1 cellular context compared by ENCODE assay signal in the genomic region with DNA sequence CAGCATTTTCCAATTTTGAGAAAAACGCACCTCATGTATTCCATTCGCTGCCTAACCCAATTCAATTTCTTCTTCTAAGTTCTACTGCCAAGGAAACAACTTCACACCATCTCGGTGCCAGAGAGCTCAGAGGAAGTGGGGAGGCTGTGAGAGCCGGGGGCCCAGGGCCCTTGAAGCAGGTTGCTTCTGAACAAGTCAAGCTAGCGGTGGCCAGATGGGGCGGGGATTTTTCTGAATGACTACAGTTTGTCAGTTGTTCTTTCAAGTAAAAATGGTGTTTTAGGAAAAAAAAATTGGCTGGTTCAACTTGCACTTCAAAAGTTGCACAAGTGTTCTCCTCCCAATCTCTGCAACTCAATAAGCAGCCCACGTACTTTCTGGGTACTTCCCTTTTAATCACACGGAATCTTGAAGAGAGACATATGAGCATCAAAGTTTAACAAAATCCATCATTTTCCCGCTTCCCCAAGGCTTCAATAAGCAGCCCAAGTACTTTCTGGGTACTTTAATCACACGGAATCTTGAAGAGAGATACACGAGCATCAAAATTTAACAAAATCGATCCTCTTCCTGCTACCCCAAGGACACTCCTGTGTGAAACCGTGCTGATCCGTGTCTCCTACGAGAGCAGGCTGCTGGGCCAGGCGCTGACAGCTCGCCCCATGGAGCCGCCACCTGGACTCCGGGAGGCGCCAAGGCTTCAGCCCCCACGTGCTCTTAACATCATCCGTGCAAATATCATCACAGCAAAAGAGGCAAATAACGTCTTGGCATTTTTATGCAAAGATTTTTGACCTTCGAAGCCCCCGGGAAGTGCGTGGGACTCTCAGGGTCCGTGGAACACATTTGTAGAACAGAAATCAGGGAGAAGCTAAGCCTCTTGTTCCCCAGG.
TF ChIP-seq lines count a peak whose summit lies in the region.

No MANE protein-coding gene starts in this region.

TF ChIP-seq in GM23338, 12 proteins besides CTCF, POLR2A, EP300 and RAD21:
- TF ChIP-seq, protein P1, sequence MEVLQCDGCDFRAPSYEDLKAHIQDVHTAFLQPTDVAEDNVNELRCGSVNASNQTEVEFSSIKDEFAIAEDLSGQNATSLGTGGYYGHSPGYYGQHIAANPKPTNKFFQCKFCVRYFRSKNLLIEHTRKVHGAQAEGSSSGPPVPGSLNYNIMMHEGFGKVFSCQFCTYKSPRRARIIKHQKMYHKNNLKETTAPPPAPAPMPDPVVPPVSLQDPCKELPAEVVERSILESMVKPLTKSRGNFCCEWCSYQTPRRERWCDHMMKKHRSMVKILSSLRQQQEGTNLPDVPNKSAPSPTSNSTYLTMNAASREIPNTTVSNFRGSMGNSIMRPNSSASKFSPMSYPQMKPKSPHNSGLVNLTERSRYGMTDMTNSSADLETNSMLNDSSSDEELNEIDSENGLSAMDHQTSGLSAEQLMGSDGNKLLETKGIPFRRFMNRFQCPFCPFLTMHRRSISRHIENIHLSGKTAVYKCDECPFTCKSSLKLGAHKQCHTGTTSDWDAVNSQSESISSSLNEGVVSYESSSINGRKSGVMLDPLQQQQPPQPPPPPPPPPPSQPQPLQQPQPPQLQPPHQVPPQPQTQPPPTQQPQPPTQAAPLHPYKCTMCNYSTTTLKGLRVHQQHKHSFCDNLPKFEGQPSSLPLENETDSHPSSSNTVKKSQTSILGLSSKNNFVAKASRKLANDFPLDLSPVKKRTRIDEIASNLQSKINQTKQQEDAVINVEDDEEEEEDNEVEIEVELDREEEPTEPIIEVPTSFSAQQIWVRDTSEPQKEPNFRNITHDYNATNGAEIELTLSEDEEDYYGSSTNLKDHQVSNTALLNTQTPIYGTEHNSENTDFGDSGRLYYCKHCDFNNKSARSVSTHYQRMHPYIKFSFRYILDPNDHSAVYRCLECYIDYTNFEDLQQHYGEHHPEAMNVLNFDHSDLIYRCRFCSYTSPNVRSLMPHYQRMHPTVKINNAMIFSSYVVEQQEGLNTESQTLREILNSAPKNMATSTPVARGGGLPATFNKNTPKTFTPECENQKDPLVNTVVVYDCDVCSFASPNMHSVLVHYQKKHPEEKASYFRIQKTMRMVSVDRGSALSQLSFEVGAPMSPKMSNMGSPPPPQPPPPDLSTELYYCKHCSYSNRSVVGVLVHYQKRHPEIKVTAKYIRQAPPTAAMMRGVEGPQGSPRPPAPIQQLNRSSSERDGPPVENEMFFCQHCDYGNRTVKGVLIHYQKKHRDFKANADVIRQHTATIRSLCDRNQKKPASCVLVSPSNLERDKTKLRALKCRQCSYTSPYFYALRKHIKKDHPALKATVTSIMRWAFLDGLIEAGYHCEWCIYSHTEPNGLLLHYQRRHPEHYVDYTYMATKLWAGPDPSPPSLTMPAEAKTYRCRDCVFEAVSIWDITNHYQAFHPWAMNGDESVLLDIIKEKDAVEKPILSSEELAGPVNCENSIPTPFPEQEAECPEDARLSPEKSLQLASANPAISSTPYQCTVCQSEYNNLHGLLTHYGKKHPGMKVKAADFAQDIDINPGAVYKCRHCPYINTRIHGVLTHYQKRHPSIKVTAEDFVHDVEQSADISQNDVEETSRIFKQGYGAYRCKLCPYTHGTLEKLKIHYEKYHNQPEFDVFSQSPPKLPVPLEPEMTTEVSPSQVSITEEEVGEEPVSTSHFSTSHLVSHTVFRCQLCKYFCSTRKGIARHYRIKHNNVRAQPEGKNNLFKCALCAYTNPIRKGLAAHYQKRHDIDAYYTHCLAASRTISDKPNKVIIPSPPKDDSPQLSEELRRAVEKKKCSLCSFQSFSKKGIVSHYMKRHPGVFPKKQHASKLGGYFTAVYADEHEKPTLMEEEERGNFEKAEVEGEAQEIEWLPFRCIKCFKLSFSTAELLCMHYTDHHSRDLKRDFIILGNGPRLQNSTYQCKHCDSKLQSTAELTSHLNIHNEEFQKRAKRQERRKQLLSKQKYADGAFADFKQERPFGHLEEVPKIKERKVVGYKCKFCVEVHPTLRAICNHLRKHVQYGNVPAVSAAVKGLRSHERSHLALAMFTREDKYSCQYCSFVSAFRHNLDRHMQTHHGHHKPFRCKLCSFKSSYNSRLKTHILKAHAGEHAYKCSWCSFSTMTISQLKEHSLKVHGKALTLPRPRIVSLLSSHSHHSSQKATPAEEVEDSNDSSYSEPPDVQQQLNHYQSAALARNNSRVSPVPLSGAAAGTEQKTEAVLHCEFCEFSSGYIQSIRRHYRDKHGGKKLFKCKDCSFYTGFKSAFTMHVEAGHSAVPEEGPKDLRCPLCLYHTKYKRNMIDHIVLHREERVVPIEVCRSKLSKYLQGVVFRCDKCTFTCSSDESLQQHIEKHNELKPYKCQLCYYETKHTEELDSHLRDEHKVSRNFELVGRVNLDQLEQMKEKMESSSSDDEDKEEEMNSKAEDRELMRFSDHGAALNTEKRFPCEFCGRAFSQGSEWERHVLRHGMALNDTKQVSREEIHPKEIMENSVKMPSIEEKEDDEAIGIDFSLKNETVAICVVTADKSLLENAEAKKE (CRISPR knock-in tag; IDR thresholded peaks at IDR 0.05) = no peak
- TF ChIP-seq, protein P2, sequence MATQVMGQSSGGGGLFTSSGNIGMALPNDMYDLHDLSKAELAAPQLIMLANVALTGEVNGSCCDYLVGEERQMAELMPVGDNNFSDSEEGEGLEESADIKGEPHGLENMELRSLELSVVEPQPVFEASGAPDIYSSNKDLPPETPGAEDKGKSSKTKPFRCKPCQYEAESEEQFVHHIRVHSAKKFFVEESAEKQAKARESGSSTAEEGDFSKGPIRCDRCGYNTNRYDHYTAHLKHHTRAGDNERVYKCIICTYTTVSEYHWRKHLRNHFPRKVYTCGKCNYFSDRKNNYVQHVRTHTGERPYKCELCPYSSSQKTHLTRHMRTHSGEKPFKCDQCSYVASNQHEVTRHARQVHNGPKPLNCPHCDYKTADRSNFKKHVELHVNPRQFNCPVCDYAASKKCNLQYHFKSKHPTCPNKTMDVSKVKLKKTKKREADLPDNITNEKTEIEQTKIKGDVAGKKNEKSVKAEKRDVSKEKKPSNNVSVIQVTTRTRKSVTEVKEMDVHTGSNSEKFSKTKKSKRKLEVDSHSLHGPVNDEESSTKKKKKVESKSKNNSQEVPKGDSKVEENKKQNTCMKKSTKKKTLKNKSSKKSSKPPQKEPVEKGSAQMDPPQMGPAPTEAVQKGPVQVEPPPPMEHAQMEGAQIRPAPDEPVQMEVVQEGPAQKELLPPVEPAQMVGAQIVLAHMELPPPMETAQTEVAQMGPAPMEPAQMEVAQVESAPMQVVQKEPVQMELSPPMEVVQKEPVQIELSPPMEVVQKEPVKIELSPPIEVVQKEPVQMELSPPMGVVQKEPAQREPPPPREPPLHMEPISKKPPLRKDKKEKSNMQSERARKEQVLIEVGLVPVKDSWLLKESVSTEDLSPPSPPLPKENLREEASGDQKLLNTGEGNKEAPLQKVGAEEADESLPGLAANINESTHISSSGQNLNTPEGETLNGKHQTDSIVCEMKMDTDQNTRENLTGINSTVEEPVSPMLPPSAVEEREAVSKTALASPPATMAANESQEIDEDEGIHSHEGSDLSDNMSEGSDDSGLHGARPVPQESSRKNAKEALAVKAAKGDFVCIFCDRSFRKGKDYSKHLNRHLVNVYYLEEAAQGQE (IDR thresholded peaks at IDR 0.05; ENCODE audit: unreplicated experiment) = no peak
- TF ChIP-seq ETS1 (IDR thresholded peaks at IDR 0.05) (no peak), EZH2 (IDR thresholded peaks at IDR 0.05; ENCODE audit: low read depth, unreplicated experiment) (no peak), CREB1 (CRISPR knock-in tag; IDR thresholded peaks at IDR 0.05; ENCODE audit: low read depth) (no peak), NANOG (IDR thresholded peaks at IDR 0.05; ENCODE audit: borderline replicate concordance) (no peak), POLR2AphosphoS5 (IDR thresholded peaks at IDR 0.05; ENCODE audit: low read depth) (no peak), EZH2phosphoT487 (IDR thresholded peaks at IDR 0.05; ENCODE audit: unreplicated experiment) (no peak), ZNF114 (CRISPR knock-in tag; IDR thresholded peaks at IDR 0.05) (no peak), STAT1 (IDR thresholded peaks at IDR 0.05; ENCODE audit: unreplicated experiment) (no peak), JUNB (IDR thresholded peaks at IDR 0.05; ENCODE audit: unreplicated experiment) (no peak), ZNF331 (CRISPR knock-in tag; IDR thresholded peaks at IDR 0.05; ENCODE audit: low read depth) (no peak)
